In the genomic region with DNA sequence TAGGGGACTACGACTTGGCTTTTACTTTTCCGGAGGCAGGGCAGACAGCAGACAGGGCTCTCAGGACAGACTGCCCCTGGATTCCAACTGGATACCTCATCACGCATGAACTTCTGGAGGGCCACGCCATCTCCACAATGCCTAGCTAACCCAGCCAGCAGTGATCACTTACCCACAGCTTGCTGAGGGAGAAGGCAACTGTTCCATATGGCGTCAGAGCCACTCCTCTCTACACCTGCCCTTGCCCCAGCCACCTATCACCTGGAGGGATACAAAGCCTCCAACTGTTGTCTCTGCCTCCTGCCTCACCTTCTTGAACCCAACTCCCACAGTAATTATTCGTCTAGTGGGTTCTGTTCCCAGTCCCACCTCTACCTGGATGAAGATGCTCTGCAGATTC, we compare ENCODE assay signal across 19 cellular contexts. TPM values are rescaled to one million over a fixed set of nuclear protein-coding genes. Genes with fewer than 3 reads are reported as not detected.
DNase-seq lines count a peak whose midpoint lies in the region; ATAC-seq and TF ChIP-seq lines count a peak whose summit lies in the region.
"Had no signal": no experiment of that assay in that cellular context is flagged by ENCODE, and none has a peak within 500 bp of the region (broad histone marks: within the 10 kb centered on the region; RNA-seq: fewer than 3 reads in every experiment).

No MANE protein-coding gene starts in this region.

- TF ChIP-seq CTCF in foreskin keratinocyte (conservative IDR thresholded peaks at IDR 0.05), result no peak

- H3K4me3 Mint-ChIP-seq in activated T-cell treated with anti-CD3 and anti-CD28 coated beads, Interleukin-2, amount 50 U/mL, for 24 hours, result no peak overlapping the region
- H3K4me3 Mint-ChIP-seq in stimulated activated naive CD8-positive, alpha-beta T cell treated with anti-CD3 and anti-CD28 coated beads, Interleukin-15, Interleukin-2, amounts not matched to agents 100 ng/mL and 50 ng/mL, for 24 hours, result no peak overlapping the region
- H3K4me3 Mint-ChIP-seq in stimulated activated naive CD8-positive, alpha-beta T cell treated with anti-CD3 and anti-CD28 coated beads, Interleukin-15, amount 100 ng/mL, for 72 hours, result no peak overlapping the region
- H3K4me3 Mint-ChIP-seq: B cell; CD4-positive, alpha-beta T cell; IgD-negative memory B cell had no signal

- ATAC-seq in stimulated activated naive CD8-positive, alpha-beta T cell treated with anti-CD3 and anti-CD28 coated beads, Interleukin-15, amount 100 ng/mL, for 72 hours, result no peak
- no peak for ATAC-seq in activated CD4-positive, CD25-positive, alpha-beta regulatory T cell treated with anti-CD3 and anti-CD28 coated beads, Interleukin-2, amount 50 U/mL, for 24 hours
- ATAC-seq in foreskin keratinocyte (no peak), GM21825 (IDR thresholded peaks at IDR 0.05; ENCODE audit: unreplicated experiment) (no peak)
- ATAC-seq: GM12878 had no signal

- peak overlapping the region; percentile 37 for H3K27ac Mint-ChIP-seq in activated T-cell treated with anti-CD3 and anti-CD28 coated beads, Interleukin-2, amount 50 U/mL, for 24 hours
- peak overlapping the region; percentile 36 for H3K27ac Mint-ChIP-seq in stimulated activated naive CD8-positive, alpha-beta T cell treated with anti-CD3 and anti-CD28 coated beads, Interleukin-15, Interleukin-2, amounts not matched to agents 100 ng/mL and 50 ng/mL, for 24 hours
- peak overlapping the region in 1 of 2 donors; percentile 84 for H3K27ac Mint-ChIP-seq in stimulated activated naive CD8-positive, alpha-beta T cell treated with anti-CD3 and anti-CD28 coated beads, Interleukin-15, amount 100 ng/mL, for 72 hours
- H3K27ac Mint-ChIP-seq: B cell; CD4-positive, alpha-beta T cell had no signal

- peaks cover 89% of the 10 kb centered on the region for H3K36me3 Mint-ChIP-seq in activated T-cell treated with anti-CD3 and anti-CD28 coated beads, Interleukin-2, amount 50 U/mL, for 24 hours (ENCODE audit: low read depth)
- H3K36me3 Mint-ChIP-seq in stimulated activated naive CD8-positive, alpha-beta T cell treated with anti-CD3 and anti-CD28 coated beads, Interleukin-15, Interleukin-2, amounts not matched to agents 100 ng/mL and 50 ng/mL, for 24 hours (ENCODE audit: low read depth), result peaks cover 69% of the 10 kb centered on the region

- H3K27ac ChIP-seq in epithelial cell of prostate, result peak overlapping the region; percentile 80
- no peak overlapping the region for H3K27ac ChIP-seq in foreskin keratinocyte
- H3K27ac ChIP-seq: GM23248, Peyer's patch had no signal

- no peak for DNase-seq in activated T-cell treated with anti-CD3 and anti-CD28 coated beads, Interleukin-2, amount 50 U/mL, for 24 hours
- DNase-seq in activated T-cell treated with anti-CD3 and anti-CD28 coated beads for 4 hours (no peak), epithelial cell of prostate (ENCODE audit: low read depth, low spot score) (no peak), foreskin keratinocyte (no peak)
- no peak for DNase-seq in stimulated activated naive CD8-positive, alpha-beta T cell treated with anti-CD3 and anti-CD28 coated beads, Interleukin-15, amount 100 ng/mL, for 72 hours
- DNase-seq: Calu3; CD4-positive, alpha-beta T cell; MV-4-11; NCI-H1436; NCI-H2029 treated with DMSO at 0.1 percent for 48 hours; NCI-H510A; Peyer's patch had no signal

- peaks cover 19% of the 10 kb centered on the region for H3K4me1 ChIP-seq in foreskin keratinocyte
- H3K4me1 ChIP-seq: Peyer's patch had no signal

- H3K27me3 Mint-ChIP-seq in activated T-cell treated with anti-CD3 and anti-CD28 coated beads, Interleukin-2, amount 50 U/mL, for 24 hours, result no peaks in the 10 kb centered on the region
- H3K27me3 Mint-ChIP-seq in stimulated activated naive CD8-positive, alpha-beta T cell treated with anti-CD3 and anti-CD28 coated beads, Interleukin-15, Interleukin-2, amounts not matched to agents 100 ng/mL and 50 ng/mL, for 24 hours, result no peaks in the 10 kb centered on the region
- H3K27me3 Mint-ChIP-seq in stimulated activated naive CD8-positive, alpha-beta T cell treated with anti-CD3 and anti-CD28 coated beads, Interleukin-15, amount 100 ng/mL, for 72 hours, result no peaks in the 10 kb centered on the region
- H3K27me3 Mint-ChIP-seq: B cell; CD4-positive, alpha-beta T cell; IgD-negative memory B cell had no signal

- no peaks in the 10 kb centered on the region for H3K27me3 ChIP-seq in foreskin keratinocyte
- H3K27me3 ChIP-seq: Peyer's patch had no signal

- peaks cover 33% of the 10 kb centered on the region for H3K4me1 Mint-ChIP-seq in activated T-cell treated with anti-CD3 and anti-CD28 coated beads, Interleukin-2, amount 50 U/mL, for 24 hours (ENCODE audit: low read depth)
- H3K4me1 Mint-ChIP-seq in stimulated activated naive CD8-positive, alpha-beta T cell treated with anti-CD3 and anti-CD28 coated beads, Interleukin-15, Interleukin-2, amounts not matched to agents 100 ng/mL and 50 ng/mL, for 24 hours (ENCODE audit: low read depth), result peaks cover 31% of the 10 kb centered on the region
- peaks cover 33% of the 10 kb centered on the region for H3K4me1 Mint-ChIP-seq in stimulated activated naive CD8-positive, alpha-beta T cell treated with anti-CD3 and anti-CD28 coated beads, Interleukin-15, amount 100 ng/mL, for 72 hours
- H3K4me1 Mint-ChIP-seq: B cell, IgD-negative memory B cell had no signal

- H3K9me3 Mint-ChIP-seq in activated T-cell treated with anti-CD3 and anti-CD28 coated beads, Interleukin-2, amount 50 U/mL, for 24 hours, result no peaks in the 10 kb centered on the region
- H3K9me3 Mint-ChIP-seq in stimulated activated naive CD8-positive, alpha-beta T cell treated with anti-CD3 and anti-CD28 coated beads, Interleukin-15, Interleukin-2, amounts not matched to agents 100 ng/mL and 50 ng/mL, for 24 hours, result no peaks in the 10 kb centered on the region
- no peaks in the 10 kb centered on the region for H3K9me3 Mint-ChIP-seq in stimulated activated naive CD8-positive, alpha-beta T cell treated with anti-CD3 and anti-CD28 coated beads, Interleukin-15, amount 100 ng/mL, for 72 hours
- H3K9me3 Mint-ChIP-seq: CD4-positive, alpha-beta T cell; IgD-negative memory B cell had no signal

RNA-seq across cellular contexts. Expression of a gene that starts 8.8 kb away (rescaled TPM):
- total RNA-seq in foreskin keratinocyte, result 93.8 and 110 TPM in 2 replicates
- polyA plus RNA-seq in foreskin keratinocyte, result 54.6 and 71.7 TPM in 2 replicates

RNA-seq across cellular contexts. Expression of a gene that starts 8.9 kb away (rescaled TPM):
- total RNA-seq in foreskin keratinocyte, result 13.5 and 16.8 TPM in 2 replicates
- polyA plus RNA-seq in foreskin keratinocyte, result 7.3 and 10.2 TPM in 2 replicates

RNA-seq across cellular contexts. Expression of a gene that starts 18.8 kb away (rescaled TPM):
- total RNA-seq in foreskin keratinocyte, result 49.9 and 55.1 TPM in 2 replicates
- polyA plus RNA-seq in foreskin keratinocyte, result 34.6 and 35.2 TPM in 2 replicates

RNA-seq across cellular contexts. Expression of a gene that starts 39.4 kb away (rescaled TPM):
- 44.8 and 46.9 TPM in 2 replicates for total RNA-seq in foreskin keratinocyte
- polyA plus RNA-seq in foreskin keratinocyte, result 53.5 and 58.7 TPM in 2 replicates
